In the genomic region with DNA sequence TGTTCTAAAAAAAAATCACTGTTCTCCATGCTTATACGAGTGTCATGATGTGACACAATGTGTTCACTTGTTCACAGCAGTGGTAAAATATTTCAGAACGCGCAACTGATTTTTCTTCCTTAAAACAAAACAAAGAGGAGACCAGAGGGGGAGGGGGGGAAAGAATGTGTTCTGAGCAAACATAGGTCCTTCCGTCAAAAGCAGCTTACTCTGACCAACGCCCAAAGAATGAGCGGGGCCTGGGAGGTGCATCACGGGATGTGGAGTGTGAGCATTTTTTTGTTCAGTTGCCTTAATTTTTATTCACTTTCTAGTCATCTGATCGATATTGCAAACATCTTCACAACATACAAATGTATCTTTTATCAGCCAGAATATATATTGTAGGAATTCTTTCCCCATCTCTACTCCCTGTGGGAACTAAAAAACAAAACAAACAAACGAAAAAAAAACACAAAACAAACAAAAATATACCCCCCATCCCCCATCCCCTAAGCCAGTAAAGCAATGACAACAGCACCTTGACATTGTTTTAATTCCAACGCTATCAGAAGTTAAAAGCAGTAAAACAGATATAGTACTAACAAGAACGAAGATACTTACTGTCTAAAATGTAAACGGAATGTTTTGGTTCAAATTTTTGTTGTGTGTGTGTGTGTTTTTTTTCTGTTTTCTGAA, we compare ENCODE assay signal across 30 cellular contexts. TPM values are rescaled to one million over a fixed set of nuclear protein-coding genes. Genes with fewer than 3 reads are reported as not detected.
"Had no signal": no experiment of that assay in that cellular context is flagged by ENCODE, and none has a peak within 500 bp of the region (broad histone marks: within the 10 kb centered on the region; RNA-seq: fewer than 3 reads in every experiment).

No MANE protein-coding gene starts in this region.

- DNase-seq: activated CD4-positive, alpha-beta memory T cell treated with anti-CD3 and anti-CD28 coated beads, Interleukin-2, amount 10 ng/mL, durations not matched to agents 7 days and 5 days; activated CD4-positive, alpha-beta T cell treated with anti-CD3 and anti-CD28 coated beads, Interleukin-2, amount 10 ng/mL, durations not matched to agents 7 days and 5 days; activated CD4-positive, CD25-positive, alpha-beta regulatory T cell; activated gamma-delta T cell treated with Interleukin-2 at 50 U/mL for 16 hours; activated naive CD4-positive, alpha-beta T cell treated with anti-CD3 and anti-CD28 coated beads, Interleukin-2, amount 10 ng/mL, durations not matched to agents 7 days and 5 days; activated naive CD8-positive, alpha-beta T cell treated with anti-CD3 and anti-CD28 coated beads, Interleukin-2, amount 10 ng/mL, durations not matched to agents 7 days and 5 days; activated T-cell treated with anti-CD3 and anti-CD28 coated beads, Interleukin-2, amount 50 U/mL, for 72 hours; adrenal gland; aorta; body of pancreas; MG63; MV-4-11; NCI-H1092 treated with DMSO at 0.1 percent for 48 hours; NCI-H1417 treated with DMSO at 0.1 percent for 48 hours; NCI-H1694; NCI-H2029; NCI-H2107; NCI-H2171 treated with DMSO at 0.1 percent for 48 hours; NCI-H226; NCI-H510A; NCI-H526 treated with DMSO at 0.1 percent for 48 hours; NCI-H82; OCI-M1; RPMI8226; T-cell; T-helper 2 cell; T1000 had no signal

- H3K36me3 ChIP-seq: adrenal gland had no signal

- H3K4me3 ChIP-seq: adrenal gland, body of pancreas, MG63, SK-N-MC had no signal

- H3K27ac ChIP-seq: adrenal gland, body of pancreas, SK-N-MC had no signal

- H3K27me3 ChIP-seq: adrenal gland, body of pancreas, MG63 had no signal

- H3K4me1 ChIP-seq: adrenal gland, body of pancreas had no signal

- H3K9me3 ChIP-seq: adrenal gland, body of pancreas, MG63 had no signal

RNA-seq across cellular contexts. Expression of gene BDNF, which starts 43.3 kb away (rescaled TPM):
- total RNA-seq: activated CD4-positive, alpha-beta memory T cell treated with anti-CD3 and anti-CD28 coated beads, Interleukin-2, amount 10 ng/mL, durations not matched to agents 7 days and 5 days; activated CD4-positive, alpha-beta T cell treated with anti-CD3 and anti-CD28 coated beads, Interleukin-2, amount 10 ng/mL, durations not matched to agents 7 days and 5 days; activated CD8-positive, alpha-beta memory T cell treated with anti-CD3 and anti-CD28 coated beads for 36 hours; activated naive CD8-positive, alpha-beta T cell treated with anti-CD3 and anti-CD28 coated beads, Interleukin-2, amount 10 ng/mL, durations not matched to agents 7 days and 5 days; activated T-cell treated with anti-CD3 and anti-CD28 coated beads, Interleukin-2, amount 50 U/mL, for 72 hours; activated T-helper 2 cell treated with anti-CD3 and anti-CD28 coated beads, Interferon-gamma antibody, Interleukin-2, Interleukin-4, amounts not matched to agents 10 μg/mL and 5 μg/mL and 100 μg/mL, durations not matched to agents 14 hours and 24 hours and 36 hours; body of pancreas had no signal
